ENCODE assay signal across 14 cellular contexts in the genomic region with DNA sequence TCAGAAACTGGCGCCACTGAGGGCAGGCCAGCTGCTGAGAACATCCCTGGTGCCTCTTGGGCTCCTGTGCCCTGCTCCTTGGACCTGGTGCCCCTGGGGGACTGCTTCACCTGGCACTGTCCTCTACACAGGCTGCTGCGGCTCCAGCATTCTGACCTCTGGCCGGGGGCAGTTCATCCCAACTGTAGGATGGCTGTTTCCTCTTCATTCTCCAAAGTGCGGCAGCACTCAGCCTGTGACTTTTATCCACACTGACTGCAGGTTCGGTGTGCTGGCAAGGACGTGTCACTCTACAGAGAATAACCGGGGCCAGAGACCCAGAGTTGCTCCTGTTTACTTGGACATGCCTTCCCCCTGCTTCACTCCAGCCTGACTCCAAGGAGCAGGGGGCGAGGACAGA. TPM values are rescaled to one million over a fixed set of nuclear protein-coding genes. Genes with fewer than 3 reads are reported as not detected.
DNase-seq lines count a peak whose midpoint lies in the region; ATAC-seq and TF ChIP-seq lines count a peak whose summit lies in the region.
"Had no signal": no experiment of that assay in that cellular context is flagged by ENCODE, and none has a peak within 500 bp of the region (broad histone marks: within the 10 kb centered on the region; RNA-seq: fewer than 3 reads in every experiment).

No MANE protein-coding gene starts in this region.

- H3K4me3 Mint-ChIP-seq in stimulated activated naive CD8-positive, alpha-beta T cell treated with anti-CD3 and anti-CD28 coated beads, Interleukin-15, amount 100 ng/mL, for 72 hours, result no peak overlapping the region
- H3K4me3 Mint-ChIP-seq in endodermal cell (no peak overlapping the region), osteocyte (ENCODE audit: unreplicated experiment) (no peak overlapping the region)
- H3K4me3 Mint-ChIP-seq: CD8-positive, alpha-beta memory T cell had no signal

- no peak for DNase-seq in stimulated activated naive CD8-positive, alpha-beta T cell treated with anti-CD3 and anti-CD28 coated beads, Interleukin-15, amount 100 ng/mL, for 72 hours
- no peak for DNase-seq in stimulated activated naive CD8-positive, alpha-beta T cell treated with anti-CD3 and anti-CD28 coated beads, Interleukin-15, Interleukin-2, amounts not matched to agents 100 U/mL and 50 U/mL, for 24 hours
- DNase-seq in endodermal cell (peak; percentile 53), osteocyte (ENCODE audit: extremely low spot score, unreplicated experiment) (peak; percentile 78), SIG-M5 treated with dmso at 0.1 percent for 504 hours (lab: John Stamatoyannopoulos, UW; ENCODE audit: unreplicated experiment) (no peak)
- DNase-seq: 8988T; AML-193; Caco-2; CD8-positive, alpha-beta memory T cell; DND-41; GDM1 had no signal

- 81 to 82% methylated on average over 6 to 8 of the region's 8 CpGs for WGBS in endodermal cell (ENCODE audit: insufficient coverage in 1 of 2, insufficient read length in 1 of 2), 2 experiments

- no peak overlapping the region for H3K27ac ChIP-seq in endodermal cell (ENCODE audit: low read depth, low read length)
- H3K27ac ChIP-seq: BLaER1 had no signal

- no peaks in the 10 kb centered on the region for H3K27me3 ChIP-seq in endodermal cell (ENCODE audit: control insufficient read depth, insufficient read depth, low read length, poor library complexity, severe bottlenecking)
- H3K27me3 ChIP-seq: BLaER1 had no signal

- ATAC-seq in stimulated activated naive CD8-positive, alpha-beta T cell treated with anti-CD3 and anti-CD28 coated beads, Interleukin-15, amount 100 ng/mL, for 72 hours, result peak; percentile 21
- ATAC-seq in stimulated activated naive CD8-positive, alpha-beta T cell treated with anti-CD3 and anti-CD28 coated beads, Interleukin-15, Interleukin-2, amounts not matched to agents 100 U/mL and 50 U/mL, for 24 hours, result no peak
- ATAC-seq in HG03378 (IDR thresholded peaks at IDR 0.05; ENCODE audit: unreplicated experiment) (no peak), HG02852 (IDR thresholded peaks at IDR 0.05; ENCODE audit: unreplicated experiment) (no peak)

- H3K9me3 ChIP-seq in endodermal cell (ENCODE audit: control insufficient read depth, low read length), result no peaks in the 10 kb centered on the region
- H3K9me3 ChIP-seq: BLaER1, Caco-2 had no signal

- no peak overlapping the region for H3K9ac ChIP-seq in endodermal cell (ENCODE audit: extremely low read depth, low read length, poor library complexity, severe bottlenecking)
- H3K9ac ChIP-seq: BLaER1 had no signal

- no peak overlapping the region for H3K4me3 ChIP-seq in endodermal cell (ENCODE audit: low read length)
- H3K4me3 ChIP-seq: BLaER1 had no signal

- H3K36me3 ChIP-seq in endodermal cell (ENCODE audit: control insufficient read depth, insufficient read depth, low read length), result no peaks in the 10 kb centered on the region
- H3K36me3 ChIP-seq: BLaER1 had no signal

- H3K27ac Mint-ChIP-seq in stimulated activated naive CD8-positive, alpha-beta T cell treated with anti-CD3 and anti-CD28 coated beads, Interleukin-15, amount 100 ng/mL, for 72 hours, result no peak overlapping the region
- H3K27ac Mint-ChIP-seq in endodermal cell (no peak overlapping the region), osteocyte (ENCODE audit: unreplicated experiment) (no peak overlapping the region)
- H3K27ac Mint-ChIP-seq: CD8-positive, alpha-beta memory T cell had no signal

- H3K36me3 Mint-ChIP-seq in endodermal cell (ENCODE audit: low read depth) (no peaks in the 10 kb centered on the region), osteocyte (ENCODE audit: unreplicated experiment) (no peaks in the 10 kb centered on the region)
- H3K36me3 Mint-ChIP-seq: CD8-positive, alpha-beta memory T cell had no signal

- H3K4me1 ChIP-seq in endodermal cell (ENCODE audit: control insufficient read depth, insufficient read depth, low read length), result no peaks in the 10 kb centered on the region
- H3K4me1 ChIP-seq: Caco-2 had no signal

- peaks cover 51% of the 10 kb centered on the region for H3K27me3 Mint-ChIP-seq in stimulated activated naive CD8-positive, alpha-beta T cell treated with anti-CD3 and anti-CD28 coated beads, Interleukin-15, amount 100 ng/mL, for 72 hours
- no peaks in the 10 kb centered on the region for H3K27me3 Mint-ChIP-seq in endodermal cell (ENCODE audit: insufficient read depth)
- no peaks in the 10 kb centered on the region for H3K27me3 Mint-ChIP-seq in osteocyte (ENCODE audit: unreplicated experiment)

- no peak for TF ChIP-seq CTCF in endodermal cell (conservative IDR thresholded peaks at IDR 0.05)
- TF ChIP-seq CTCF in osteocyte (IDR thresholded peaks at IDR 0.05), result no peak

- no peaks in the 10 kb centered on the region for H3K9me3 Mint-ChIP-seq in stimulated activated naive CD8-positive, alpha-beta T cell treated with anti-CD3 and anti-CD28 coated beads, Interleukin-15, amount 100 ng/mL, for 72 hours
- H3K9me3 Mint-ChIP-seq in endodermal cell (no peaks in the 10 kb centered on the region), osteocyte (ENCODE audit: unreplicated experiment) (no peaks in the 10 kb centered on the region)
- H3K9me3 Mint-ChIP-seq: CD8-positive, alpha-beta memory T cell had no signal

- H3K4me1 Mint-ChIP-seq in stimulated activated naive CD8-positive, alpha-beta T cell treated with anti-CD3 and anti-CD28 coated beads, Interleukin-15, amount 100 ng/mL, for 72 hours, result peaks cover 38% of the 10 kb centered on the region
- H3K4me1 Mint-ChIP-seq in endodermal cell, result peaks cover 6% of the 10 kb centered on the region
- peaks cover 16% of the 10 kb centered on the region for H3K4me1 Mint-ChIP-seq in osteocyte (ENCODE audit: unreplicated experiment)
- H3K4me1 Mint-ChIP-seq: CD8-positive, alpha-beta memory T cell had no signal

RNA-seq across cellular contexts. Expression of gene ANKRD10, which starts 7.6 kb away (rescaled TPM):
- total RNA-seq in endodermal cell (100 to 1,000 TPM; 148 to 182 TPM), osteocyte (248 and 257 TPM in 2 replicates)
- 145 TPM for polyA plus RNA-seq in endodermal cell (2013, experiment 1 of 2)
- polyA plus RNA-seq in endodermal cell (2013, experiment 2 of 2), result 147 TPM

Comparison
In these comparisons a context has a peak if more than half of its experiments do, and no peak if none do; other contexts are left out.
1. DNase-seq: peak in endodermal cell (single experiment) and osteocyte (single experiment); none in stimulated activated naive CD8-positive, alpha-beta T cell treated with anti-CD3 and anti-CD28 coated beads, Interleukin-15, amount 100 ng/mL, for 72 hours (0 of 2), stimulated activated naive CD8-positive, alpha-beta T cell treated with anti-CD3 and anti-CD28 coated beads, Interleukin-15, Interleukin-2, amounts not matched to agents 100 U/mL and 50 U/mL, for 24 hours (single experiment) and SIG-M5 treated with dmso at 0.1 percent for 504 hours (single experiment).